Comparison of ENCODE assay signal across 10 cellular contexts in genomic region chr1:117198097-117198496, GRCh38. TPM values are rescaled to one million over a fixed set of nuclear protein-coding genes. Genes with fewer than 3 reads are reported as not detected.
"Had no signal": no experiment of that assay in that cellular context is flagged by ENCODE, and none has a peak within 500 bp of the region (broad histone marks: within the 10 kb centered on the region; RNA-seq: fewer than 3 reads in every experiment).

No MANE protein-coding gene starts in this region.

- H3K9ac ChIP-seq: GM23248 had no signal

- DNase-seq: GM23248, GOT3, H7, H9, HCEC 1CT, HFFc6 had no signal

- H3K27ac ChIP-seq: GM23248 had no signal

- H3K4me3 ChIP-seq: GM23248, HAP-1 had no signal

- H3K27ac Mint-ChIP-seq: H9, HFFc6 had no signal

- H3K4me1 ChIP-seq: HAP-1 had no signal

- H3K9me3 Mint-ChIP-seq: H9, HFFc6 had no signal

- H3K36me3 ChIP-seq: HAP-1 had no signal

- H3K9me3 ChIP-seq: HAP-1 had no signal

- H2AFZ ChIP-seq: GM23248 had no signal

- H3K4me3 Mint-ChIP-seq: H9, HFFc6 had no signal

- ATAC-seq: HCT116 had no signal

RNA-seq across cellular contexts. Expression of gene VTCN1, which starts 12.6 kb away (rescaled TPM):
- total RNA-seq: GM23248, H1, H4, H7, HFFc6 had no signal
- polyA plus RNA-seq: GM23248 had no signal
